22 cellular contexts compared by ENCODE assay signal in the genomic region with DNA sequence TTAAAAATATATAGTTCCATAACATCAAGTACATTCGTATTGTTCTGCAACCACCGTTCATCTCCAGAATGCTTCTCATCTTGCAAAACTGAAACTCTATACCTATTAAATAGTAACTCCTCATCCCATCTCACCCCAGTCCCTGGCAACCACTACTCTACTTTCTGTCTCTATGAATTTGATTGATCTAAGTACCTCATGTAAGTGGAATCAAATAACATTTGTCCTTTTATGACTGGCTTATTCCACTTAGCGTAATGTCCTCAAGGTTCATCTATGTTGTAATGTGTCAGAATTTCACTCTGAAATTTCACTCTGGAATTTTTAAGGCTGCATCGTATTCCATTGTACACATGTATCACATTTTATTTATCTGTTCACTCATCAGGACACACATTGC.
"Had no signal": no experiment of that assay in that cellular context is flagged by ENCODE, and none has a peak within 500 bp of the region (broad histone marks: within the 10 kb centered on the region; RNA-seq: fewer than 3 reads in every experiment).

No MANE protein-coding gene starts in this region.

- H3K36me3 Mint-ChIP-seq: activated naive CD4-positive, alpha-beta T cell treated with anti-CD3 and anti-CD28 coated beads, Interleukin-2, amount 10 ng/mL, durations not matched to agents 7 days and 5 days; memory B cell; naive thymus-derived CD4-positive, alpha-beta T cell; stimulated activated effector memory CD8-positive, alpha-beta T cell treated with anti-CD3 and anti-CD28 coated beads, Interleukin-12 subunit alpha, Interleukin-12 subunit beta, amount 100 ng/mL, for 72 hours had no signal

- H3K9me3 Mint-ChIP-seq: activated naive CD4-positive, alpha-beta T cell treated with anti-CD3 and anti-CD28 coated beads, Interleukin-2, amount 10 ng/mL, durations not matched to agents 7 days and 5 days; memory B cell; stimulated activated effector memory CD8-positive, alpha-beta T cell treated with anti-CD3 and anti-CD28 coated beads, Interleukin-12 subunit alpha, Interleukin-12 subunit beta, amount 100 ng/mL, for 72 hours; stimulated activated naive CD8-positive, alpha-beta T cell treated with anti-CD3 and anti-CD28 coated beads, Interleukin-15, Interleukin-2, amounts not matched to agents 100 ng/mL and 50 ng/mL, for 24 hours; type B pancreatic cell had no signal

- DNase-seq: activated CD4-positive, alpha-beta T cell treated with anti-CD3 and anti-CD28 coated beads for 4 hours; activated CD4-positive, alpha-beta T cell treated with anti-CD3 and anti-CD28 coated beads, Interleukin-2, amount 50 U/mL, for 4 hours; activated gamma-delta T cell; activated naive CD4-positive, alpha-beta T cell treated with anti-CD3 and anti-CD28 coated beads, Interleukin-2, amount 10 ng/mL, durations not matched to agents 7 days and 5 days; activated T-cell treated with anti-CD3 and anti-CD28 coated beads for 4 hours; amniotic stem cell; dorsolateral prefrontal cortex; effector memory CD4-positive, alpha-beta T cell; head of caudate nucleus; hippocampal formation; midbrain; naive thymus-derived CD4-positive, alpha-beta T cell; ovary; sigmoid colon; small intestine; stimulated activated CD4-positive, alpha-beta T cell treated with anti-CD3 and anti-CD28 coated beads, Interleukin-4, amount 100 ng/mL, for 24 hours; uterus had no signal

- H3K27ac Mint-ChIP-seq: activated naive CD4-positive, alpha-beta T cell treated with anti-CD3 and anti-CD28 coated beads, Interleukin-2, amount 10 ng/mL, durations not matched to agents 7 days and 5 days; memory B cell; naive thymus-derived CD4-positive, alpha-beta T cell; progenitor cell of endocrine pancreas; stimulated activated effector memory CD8-positive, alpha-beta T cell treated with anti-CD3 and anti-CD28 coated beads, Interleukin-12 subunit alpha, Interleukin-12 subunit beta, amount 100 ng/mL, for 72 hours; stimulated activated naive CD8-positive, alpha-beta T cell treated with anti-CD3 and anti-CD28 coated beads, Interleukin-15, Interleukin-2, amounts not matched to agents 100 ng/mL and 50 ng/mL, for 24 hours; type B pancreatic cell had no signal

- H3K27me3 Mint-ChIP-seq: activated naive CD4-positive, alpha-beta T cell treated with anti-CD3 and anti-CD28 coated beads, Interleukin-2, amount 10 ng/mL, durations not matched to agents 7 days and 5 days; progenitor cell of endocrine pancreas; type B pancreatic cell had no signal

- H3K4me1 Mint-ChIP-seq: activated naive CD4-positive, alpha-beta T cell treated with anti-CD3 and anti-CD28 coated beads, Interleukin-2, amount 10 ng/mL, durations not matched to agents 7 days and 5 days; memory B cell; naive thymus-derived CD4-positive, alpha-beta T cell; stimulated activated effector memory CD8-positive, alpha-beta T cell treated with anti-CD3 and anti-CD28 coated beads, Interleukin-12 subunit alpha, Interleukin-12 subunit beta, amount 100 ng/mL, for 72 hours had no signal

- H3K4me3 Mint-ChIP-seq: activated naive CD4-positive, alpha-beta T cell treated with anti-CD3 and anti-CD28 coated beads, Interleukin-2, amount 10 ng/mL, durations not matched to agents 7 days and 5 days; memory B cell; naive thymus-derived CD4-positive, alpha-beta T cell; stimulated activated effector memory CD8-positive, alpha-beta T cell treated with anti-CD3 and anti-CD28 coated beads, Interleukin-12 subunit alpha, Interleukin-12 subunit beta, amount 100 ng/mL, for 72 hours; stimulated activated naive CD8-positive, alpha-beta T cell treated with anti-CD3 and anti-CD28 coated beads, Interleukin-15, Interleukin-2, amounts not matched to agents 100 ng/mL and 50 ng/mL, for 24 hours; type B pancreatic cell had no signal
